Comparison of ENCODE assay signal across 12 cellular contexts in the genomic region with DNA sequence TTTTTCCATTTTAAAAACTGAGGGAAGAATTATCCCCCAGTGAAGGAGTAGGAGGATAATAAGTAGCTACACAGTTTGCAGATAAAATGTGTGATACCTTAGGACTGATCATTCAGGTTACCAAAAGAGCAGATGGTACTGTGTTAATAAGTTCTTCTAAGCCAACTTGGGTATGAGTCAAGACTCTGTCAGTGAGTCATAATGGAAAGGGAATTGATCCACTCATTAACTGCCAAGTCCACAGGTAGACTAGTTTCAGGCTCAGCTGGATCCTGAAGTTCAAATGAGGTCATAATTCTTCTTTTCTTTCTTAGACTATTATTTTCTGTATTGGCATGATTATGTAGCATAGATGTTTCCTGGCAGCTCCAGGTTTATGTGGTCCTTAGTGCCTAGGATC.
DNase-seq lines count a peak whose midpoint lies in the region; ATAC-seq, FAIRE-seq and TF ChIP-seq lines count a peak whose summit lies in the region.
"Had no signal": no experiment of that assay in that cellular context is flagged by ENCODE, and none has a peak within 500 bp of the region (broad histone marks: within the 10 kb centered on the region; RNA-seq: fewer than 3 reads in every experiment).

No MANE protein-coding gene starts in this region.

- H3K4me3 ChIP-seq in thymus (ENCODE audit: low read length) (no peak overlapping the region), upper lobe of right lung (no peak overlapping the region), hepatocyte (no peak overlapping the region)
- H3K4me3 ChIP-seq: thoracic aorta had no signal

- intact Hi-C loops in upper lobe of right lung (cut with DNase I): no loop called here

- FAIRE-seq in RCC 7860 (lab: Jason Lieb, UNC): peak; percentile 56

- no peaks in the 10 kb centered on the region for H3K79me2 ChIP-seq in hepatocyte

- no peaks in the 10 kb centered on the region for H3K9me3 Mint-ChIP-seq in activated naive CD4-positive, alpha-beta T cell treated with anti-CD3 and anti-CD28 coated beads, Interleukin-2, amount 50 U/mL, for 72 hours
- H3K9me3 Mint-ChIP-seq: activated B cell treated with CpG ODN at 0.5 μM for 24 hours; CD8-positive, alpha-beta T cell had no signal

- no peaks in the 10 kb centered on the region for H3K9me3 ChIP-seq in thymus (ENCODE audit: control insufficient read depth)
- H3K9me3 ChIP-seq in upper lobe of right lung: no peaks in the 10 kb centered on the region
- no peaks in the 10 kb centered on the region for H3K9me3 ChIP-seq in hepatocyte (ENCODE audit: low read depth)
- H3K9me3 ChIP-seq: thoracic aorta had no signal

- TF ChIP-seq CTCF in upper lobe of right lung (IDR thresholded peaks at IDR 0.05): no peak
- no peak for TF ChIP-seq CTCF in hepatocyte (IDR thresholded peaks at IDR 0.05; ENCODE audit: poor library complexity)

- H3K27ac ChIP-seq in thymus (ENCODE audit: low read depth): peak overlapping the region; percentile 55
- no peak overlapping the region for H3K27ac ChIP-seq in upper lobe of right lung
- H3K27ac ChIP-seq in hepatocyte: no peak overlapping the region
- H3K27ac ChIP-seq: thoracic aorta had no signal

- H3K36me3 Mint-ChIP-seq in activated naive CD4-positive, alpha-beta T cell treated with anti-CD3 and anti-CD28 coated beads, Interleukin-2, amount 50 U/mL, for 72 hours: peaks cover 0 to 20% of the 10 kb centered on the region in 2 donors

- H3K4me2 ChIP-seq in hepatocyte: no peak overlapping the region

- H2AFZ ChIP-seq in hepatocyte: no peak overlapping the region

- ATAC-seq in activated naive CD4-positive, alpha-beta T cell treated with anti-CD3 and anti-CD28 coated beads, Interleukin-2, amount 50 U/mL, for 72 hours: peak; percentile 65 to 79
- peak; percentile 72 for ATAC-seq in HG02981 (IDR thresholded peaks at IDR 0.05; ENCODE audit: unreplicated experiment)
- ATAC-seq in upper lobe of right lung: no peak
- ATAC-seq: CD8-positive, alpha-beta T cell had no signal

- H3K36me3 ChIP-seq in thymus (ENCODE audit: control insufficient read depth, insufficient read depth) (peaks cover 7% of the 10 kb centered on the region), upper lobe of right lung (peaks cover 12% of the 10 kb centered on the region), hepatocyte (replicated peaks; ENCODE audit: insufficient read depth, low read depth) (no peaks in the 10 kb centered on the region)
- H3K36me3 ChIP-seq: thoracic aorta had no signal

- H3K4me1 ChIP-seq in thymus (ENCODE audit: control insufficient read depth, insufficient read depth, low read length): peaks cover 91% of the 10 kb centered on the region
- no peaks in the 10 kb centered on the region for H3K4me1 ChIP-seq in upper lobe of right lung
- no peaks in the 10 kb centered on the region for H3K4me1 ChIP-seq in hepatocyte (ENCODE audit: insufficient read depth)

- H3K27ac Mint-ChIP-seq in activated naive CD4-positive, alpha-beta T cell treated with anti-CD3 and anti-CD28 coated beads, Interleukin-2, amount 50 U/mL, for 72 hours: peak overlapping the region in 1 of 2 donors; percentile 21
- H3K27ac Mint-ChIP-seq: activated B cell treated with CpG ODN at 0.5 μM for 24 hours; CD8-positive, alpha-beta T cell had no signal

- DNase-seq in activated naive CD4-positive, alpha-beta T cell treated with anti-CD3 and anti-CD28 coated beads, Interleukin-2, amount 50 U/mL, for 72 hours (ENCODE audit: low spot score in 2 of 2): no peak
- DNase-seq in activated naive CD4-positive, alpha-beta T cell treated with anti-CD3 and anti-CD28 coated beads, Interleukin-2, amount 50 U/mL, for 16 hours: no peak
- DNase-seq in RCC 7860 (ENCODE audit: low spot score): peak; percentile 23
- no peak for DNase-seq in upper lobe of right lung
- DNase-seq in DMS79 treated with DMSO at 0.1 percent for 48 hours (lab: John Stamatoyannopoulos, UW): no peak
- no peak for DNase-seq in hepatocyte (ENCODE audit: low spot score)
- DNase-seq: activated B cell treated with CpG ODN at 0.5 μM for 24 hours; CD8-positive, alpha-beta T cell; effector CD4-positive, alpha-beta T cell had no signal

- no peaks in the 10 kb centered on the region for H4K20me1 ChIP-seq in hepatocyte (ENCODE audit: insufficient read depth, poor library complexity, severe bottlenecking)

- no peaks in the 10 kb centered on the region for H3K9me2 ChIP-seq in hepatocyte (replicated peaks; ENCODE audit: insufficient read depth)

- H3K27me3 ChIP-seq in thymus (ENCODE audit: control insufficient read depth, insufficient read depth): no peaks in the 10 kb centered on the region
- H3K27me3 ChIP-seq in upper lobe of right lung: no peaks in the 10 kb centered on the region
- no peaks in the 10 kb centered on the region for H3K27me3 ChIP-seq in hepatocyte
